Comparison of ENCODE assay signal across 19 cellular contexts in the genomic region with DNA sequence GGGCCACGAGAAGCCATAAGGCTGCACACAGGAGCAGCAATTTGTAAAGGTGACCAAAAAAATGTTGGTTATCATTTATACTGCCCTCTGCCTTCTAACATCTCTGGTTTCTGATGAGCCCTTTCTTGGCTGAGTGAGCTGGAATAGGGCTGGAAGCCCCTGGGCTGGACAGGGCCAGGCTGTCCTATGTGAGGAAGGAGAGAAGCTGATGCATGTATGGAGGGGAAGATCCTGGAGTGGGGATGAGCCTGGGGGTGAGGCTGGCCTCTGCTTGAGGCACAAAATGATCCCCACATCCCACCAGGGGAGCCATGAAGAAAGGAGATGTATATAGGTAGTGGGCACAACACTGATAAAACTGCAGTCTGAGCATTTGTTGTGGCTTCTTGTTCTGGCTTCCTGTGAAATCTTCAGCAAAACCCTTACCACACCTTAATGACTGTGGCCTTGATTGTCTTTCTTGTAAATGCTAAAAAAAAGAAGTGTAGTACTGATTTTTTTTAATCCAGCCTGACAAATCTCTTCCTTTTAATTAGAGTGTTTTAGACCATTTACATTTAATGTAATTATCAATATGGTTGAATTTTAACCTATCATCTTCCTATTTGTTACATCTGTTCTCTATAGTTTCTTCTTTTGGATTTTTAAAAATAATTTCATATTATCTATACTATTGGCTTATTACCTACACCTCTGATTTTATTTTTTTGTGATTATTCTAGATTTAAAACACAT.
"Had no signal": no experiment of that assay in that cellular context is flagged by ENCODE, and none has a peak within 500 bp of the region (broad histone marks: within the 10 kb centered on the region; RNA-seq: fewer than 3 reads in every experiment).

No MANE protein-coding gene starts in this region.

- H3K27ac Mint-ChIP-seq: activated B cell treated with CpG ODN at 0.5 μM for 24 hours; activated naive CD4-positive, alpha-beta T cell treated with anti-CD3 and anti-CD28 coated beads for 36 hours; natural killer cell treated with Interleukin-12 subunit alpha and Interleukin-12 subunit beta and Interleukin-15 and Interleukin-18, amount 100 ng/mL, for 72 hours had no signal

- H3K4me1 Mint-ChIP-seq: activated B cell treated with CpG ODN at 0.5 μM for 24 hours had no signal

- H3K4me3 Mint-ChIP-seq: activated B cell treated with CpG ODN at 0.5 μM for 24 hours; activated naive CD4-positive, alpha-beta T cell treated with anti-CD3 and anti-CD28 coated beads for 36 hours; central memory CD8-positive, alpha-beta T cell; natural killer cell treated with Interleukin-12 subunit alpha and Interleukin-12 subunit beta and Interleukin-15 and Interleukin-18, amount 100 ng/mL, for 72 hours had no signal

- H3K36me3 ChIP-seq: neutrophil, uterus had no signal

- H3K27me3 ChIP-seq: ascending aorta, tibial nerve, uterus had no signal

- ATAC-seq: left lobe of liver; natural killer cell treated with Interleukin-12 subunit alpha and Interleukin-12 subunit beta and Interleukin-15 and Interleukin-18, amount 100 ng/mL, for 72 hours had no signal

- DNase-seq: activated B cell treated with CpG ODN at 0.5 μM for 24 hours; activated CD4-positive, alpha-beta T cell treated with anti-CD3 and anti-CD28 coated beads for 48 hours; activated naive CD4-positive, alpha-beta T cell treated with anti-CD3 and anti-CD28 coated beads for 36 hours; erythroblast; hypothalamus; posterior cingulate gyrus; stimulated activated CD4-positive, alpha-beta T cell treated with anti-CD3 and anti-CD28 coated beads, Interleukin-12 subunit alpha, Interleukin-12 subunit beta, amount 100 ng/mL, for 4 hours; stimulated activated CD4-positive, alpha-beta T cell treated with anti-CD3 and anti-CD28 coated beads, Interleukin-1b, Interleukin-23, amount 100 ng/mL, for 48 hours; stimulated activated naive CD4-positive, alpha-beta T cell treated with Interleukin-2 at 50 U/mL for 16 hours; substantia nigra; uterus had no signal

- H3K4me3 ChIP-seq: ascending aorta, coronary artery, lung, tibial nerve, uterus had no signal

- H3K27ac ChIP-seq: ascending aorta, coronary artery, neutrophil, tibial nerve, uterus had no signal

- H3K4me1 ChIP-seq: uterus had no signal

- H3K9me3 Mint-ChIP-seq: natural killer cell treated with Interleukin-12 subunit alpha and Interleukin-12 subunit beta and Interleukin-15 and Interleukin-18, amount 100 ng/mL, for 72 hours had no signal
